Comparison of ENCODE assay signal across 17 cellular contexts in the genomic region with DNA sequence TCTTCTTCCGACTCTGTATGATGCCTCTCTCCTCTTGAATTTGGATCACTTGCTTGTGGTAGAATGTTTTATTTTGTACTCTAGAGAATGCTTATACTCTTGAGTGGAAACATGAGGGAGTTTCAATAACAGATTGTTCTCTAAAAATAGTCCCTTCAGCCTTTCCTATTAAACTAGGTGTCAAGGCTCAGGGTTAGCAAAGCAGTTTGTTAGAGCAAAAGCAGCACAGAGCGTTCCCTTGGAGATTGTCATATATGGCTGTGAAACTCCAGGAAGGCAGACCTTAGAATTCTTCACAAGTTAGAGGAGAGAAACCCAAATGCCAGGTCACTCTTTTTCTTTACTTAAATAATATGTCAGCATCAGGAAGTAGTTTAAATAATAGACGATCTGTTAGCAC. TPM values are rescaled to one million over a fixed set of nuclear protein-coding genes. Genes with fewer than 3 reads are reported as not detected.
DNase-seq lines count a peak whose midpoint lies in the region; ATAC-seq and TF ChIP-seq lines count a peak whose summit lies in the region.
"Had no signal": no experiment of that assay in that cellular context is flagged by ENCODE, and none has a peak within 500 bp of the region (broad histone marks: within the 10 kb centered on the region; RNA-seq: fewer than 3 reads in every experiment).

No MANE protein-coding gene starts in this region.

- H3K4me3 ChIP-seq in esophagus muscularis mucosa (no peak overlapping the region), ovary (no peak overlapping the region), testis (no peak overlapping the region)

- TF ChIP-seq POLR2A in esophagus muscularis mucosa (IDR thresholded peaks at IDR 0.05; ENCODE audit: low read depth) (no peak), ovary (IDR thresholded peaks at IDR 0.05) (no peak), testis (IDR thresholded peaks at IDR 0.05) (no peak)

- H3K36me3 ChIP-seq in esophagus muscularis mucosa (no peaks in the 10 kb centered on the region), ovary (no peaks in the 10 kb centered on the region), testis (ENCODE audit: low read depth, missing control alignments) (no peaks in the 10 kb centered on the region)

- no peaks in the 10 kb centered on the region for H3K27me3 Mint-ChIP-seq in chondrocyte (ENCODE audit: low read depth)
- H3K27me3 Mint-ChIP-seq in CD14-positive monocyte (ENCODE audit: low read depth in 3 of 3): peaks cover 0 to 7% (median 0%) of the 10 kb centered on the region in 3 donors
- H3K27me3 Mint-ChIP-seq: IgD-negative memory B cell had no signal

- peaks cover 10% of the 10 kb centered on the region for H3K36me3 Mint-ChIP-seq in chondrocyte (ENCODE audit: low read depth)
- H3K36me3 Mint-ChIP-seq in CD14-positive monocyte: peaks cover 0 to 1% of the 10 kb centered on the region in 2 donors
- H3K36me3 Mint-ChIP-seq: IgD-negative memory B cell had no signal

- 35% methylated on average over 3 of the region's 3 CpGs for WGBS in esophagus muscularis mucosa
- WGBS in ovary, 3 donors: 5 to 12% (median 9%) methylated on average over 3 of the region's 3 CpGs
- 43% methylated on average over 3 of the region's 3 CpGs for WGBS in testis, 2 donors

- H3K27ac ChIP-seq in esophagus muscularis mucosa (replicated peaks in 1 of 4): peak overlapping the region; percentile 88 to 96 (median 92)
- H3K27ac ChIP-seq in ovary: peak overlapping the region; percentile 4 to 56
- peak overlapping the region; percentile 83 to 90 for H3K27ac ChIP-seq in testis
- H3K27ac ChIP-seq in foreskin keratinocyte: no peak overlapping the region

- no peak for DNase-seq in chondrocyte (ENCODE audit: low spot score)
- no peak for DNase-seq in esophagus muscularis mucosa (ENCODE audit: extremely low spot score)
- DNase-seq in ovary: peak in 2 of 5 donors; percentile 42 to 44
- DNase-seq in testis: peak; percentile 56
- no peak for DNase-seq in foreskin keratinocyte
- DNase-seq in CD14-positive monocyte (ENCODE audit: low spot score): no peak
- no peak for DNase-seq in activated CD4-positive, CD25-positive, alpha-beta regulatory T cell treated with anti-CD3 and anti-CD28 coated beads, Interleukin-2, amount 50 U/mL, for 72 hours
- DNase-seq: CD4-positive, alpha-beta T cell; EL; H7; Kasumi-1; MM.1S; NCI-H1092 treated with DMSO at 0.1 percent for 48 hours; NCI-H2081 treated with DMSO at 0.1 percent for 48 hours; NCI-H510A had no signal

- H3K4me3 Mint-ChIP-seq in chondrocyte (ENCODE audit: unreplicated experiment) (no peak overlapping the region), CD14-positive monocyte (no peak overlapping the region)
- H3K4me3 Mint-ChIP-seq: CD4-positive, alpha-beta T cell; IgD-negative memory B cell had no signal

- H3K9me3 ChIP-seq in esophagus muscularis mucosa (no peaks in the 10 kb centered on the region), ovary (no peaks in the 10 kb centered on the region), testis (no peaks in the 10 kb centered on the region)

- TF ChIP-seq CTCF in chondrocyte (IDR thresholded peaks at IDR 0.05) (no peak), esophagus muscularis mucosa (IDR thresholded peaks at IDR 0.05) (no peak), ovary (IDR thresholded peaks at IDR 0.05) (no peak), testis (IDR thresholded peaks at IDR 0.05) (no peak), foreskin keratinocyte (conservative IDR thresholded peaks at IDR 0.05) (no peak), CD14-positive monocyte (IDR thresholded peaks at IDR 0.05) (no peak)

- peaks cover 69 to 100% (median 99%) of the 10 kb centered on the region in 4 donors for H3K4me1 ChIP-seq in esophagus muscularis mucosa
- H3K4me1 ChIP-seq in ovary (ENCODE audit: insufficient read depth): peaks cover 46% of the 10 kb centered on the region
- H3K4me1 ChIP-seq in testis: peaks cover 64% of the 10 kb centered on the region
- H3K4me1 ChIP-seq in foreskin keratinocyte: no peaks in the 10 kb centered on the region

- H3K4me1 Mint-ChIP-seq in chondrocyte (ENCODE audit: low read depth): peaks cover 67% of the 10 kb centered on the region
- H3K4me1 Mint-ChIP-seq in CD14-positive monocyte: peaks cover 26% of the 10 kb centered on the region
- H3K4me1 Mint-ChIP-seq: IgD-negative memory B cell had no signal

- TF ChIP-seq EP300 in esophagus muscularis mucosa (IDR thresholded peaks at IDR 0.05) (peak; percentile 81), ovary (IDR thresholded peaks at IDR 0.05) (no peak)

- H3K27ac Mint-ChIP-seq in chondrocyte (ENCODE audit: unreplicated experiment) (peak overlapping the region; percentile 67), CD14-positive monocyte (no peak overlapping the region)
- H3K27ac Mint-ChIP-seq: CD4-positive, alpha-beta T cell; IgD-negative memory B cell had no signal

- no peak for ATAC-seq in HG03439 (IDR thresholded peaks at IDR 0.05; ENCODE audit: unreplicated experiment)
- ATAC-seq in foreskin keratinocyte: no peak

- intact Hi-C loops in esophagus muscularis mucosa (cut with DNase I): no loop called here
- intact Hi-C loops in ovary (cut with DNase I): no loop called here
- intact Hi-C loops in testis (cut with DNase I; ENCODE audit: low total_unique reads): no loop called here
- intact Hi-C loops in CD14-positive monocyte (cut with micrococcal nuclease): no loop called here

- no peaks in the 10 kb centered on the region for H3K9me3 Mint-ChIP-seq in chondrocyte (ENCODE audit: low read depth)
- H3K9me3 Mint-ChIP-seq in CD14-positive monocyte: no peaks in the 10 kb centered on the region
- H3K9me3 Mint-ChIP-seq: CD4-positive, alpha-beta T cell; IgD-negative memory B cell had no signal

- H3K27me3 ChIP-seq in esophagus muscularis mucosa (no peaks in the 10 kb centered on the region), ovary (no peaks in the 10 kb centered on the region), testis (no peaks in the 10 kb centered on the region), foreskin keratinocyte (no peaks in the 10 kb centered on the region)

RNA-seq across cellular contexts. Expression of a gene that starts 33.0 kb away (rescaled TPM):
- total RNA-seq in chondrocyte (76.7 to 92.6 TPM (median 77.5 TPM) in 3 replicates), esophagus muscularis mucosa (100 to 1,000 TPM; 115 to 147 (median 126) TPM), ovary (10 to 100 TPM; 24.6 to 92.3 (median 69.5) TPM), testis (10 to 100 TPM; 13.7 to 28.3 TPM), foreskin keratinocyte (9.4 and 22.7 TPM in 2 replicates)
- polyA plus RNA-seq in ovary (10 to 100 TPM; 25.9 to 96.6 TPM), testis (ENCODE audit: insufficient read depth, low read depth, low replicate concordance) (15.1 TPM), foreskin keratinocyte (3.7 and 7.0 TPM in 2 replicates), CD14-positive monocyte (under 1 TPM; 0.05 to 0.09 TPM)
- polyA plus RNA-seq: IgD-negative memory B cell had no signal
